Comparison of ENCODE assay signal across 29 cellular contexts in the genomic region with DNA sequence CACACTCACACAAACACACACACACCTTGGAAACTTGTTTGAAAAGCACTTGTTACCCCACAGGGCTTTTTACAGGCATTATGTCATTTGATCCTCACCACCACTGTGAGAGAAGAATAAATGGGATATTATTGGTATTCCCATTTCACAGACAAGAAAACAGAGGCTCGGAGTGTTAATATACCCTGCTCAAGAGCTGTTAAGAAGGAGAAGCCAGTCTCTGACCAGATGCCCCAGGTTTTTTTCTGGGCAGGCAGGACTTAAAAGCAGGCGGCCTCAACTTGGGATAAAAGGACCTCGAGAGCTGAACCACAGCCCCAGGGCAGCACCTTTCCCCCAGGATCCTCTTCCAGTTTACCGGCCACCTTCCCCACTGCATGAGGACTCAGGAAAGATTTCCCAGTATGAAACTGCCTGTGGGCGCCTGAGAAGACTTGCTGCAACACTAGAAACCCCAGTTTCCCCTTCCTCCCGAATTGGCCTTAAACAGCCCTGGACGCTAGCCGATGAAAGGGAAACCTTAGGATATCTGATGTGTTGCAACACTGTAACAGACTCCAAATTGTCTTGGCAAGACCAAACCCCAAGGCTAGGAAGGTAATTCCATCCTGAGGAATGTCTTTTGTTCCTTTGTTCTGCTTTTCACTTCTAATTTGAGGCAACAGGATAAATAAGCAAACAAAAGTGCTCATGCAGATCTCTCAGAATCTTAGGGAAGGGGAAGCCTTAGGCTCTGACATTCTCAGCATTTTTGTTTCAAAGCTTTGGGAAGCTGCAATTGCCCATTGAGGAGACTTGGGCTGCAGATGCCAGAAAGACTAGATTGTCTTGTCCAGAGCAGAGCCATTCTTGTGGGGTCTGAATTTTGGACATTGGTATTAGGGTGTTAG.
A peak's percentile ranks its signal among the peaks of the same experiment; 100 is the strongest.
DNase-seq lines count a peak whose midpoint lies in the region; ATAC-seq, FAIRE-seq and TF ChIP-seq lines count a peak whose summit lies in the region.
"Had no signal": no experiment of that assay in that cellular context is flagged by ENCODE, and none has a peak within 500 bp of the region (broad histone marks: within the 10 kb centered on the region; RNA-seq: fewer than 3 reads in every experiment).

No MANE protein-coding gene starts in this region.

- H3K9me3 ChIP-seq in H9 (ENCODE audit: control insufficient read depth, low read depth, low read length), result no peaks in the 10 kb centered on the region
- H3K9me3 ChIP-seq in K562 (replicated peaks; ENCODE audit: control insufficient read depth, insufficient read depth, low read depth, low read length), result no peaks in the 10 kb centered on the region
- H3K9me3 ChIP-seq in neuronal stem cell (replicated peaks in 1 of 2; ENCODE audit: control insufficient read depth in 2 of 2, insufficient read depth in 1 of 2, low read depth in 1 of 2, low read length in 2 of 2), result no peaks in the 10 kb centered on the region
- H3K9me3 ChIP-seq in tibial artery, result no peaks in the 10 kb centered on the region
- H3K9me3 ChIP-seq: body of pancreas, colonic mucosa, heart left ventricle, suprapubic skin, vagina had no signal

- WGBS in H9 (ENCODE audit: extremely low coverage, insufficient read length, low lambda C conversion rate), result no CpG with 5 or more reads among the region's 8 CpGs
- WGBS in K562 (ENCODE audit: insufficient coverage, low coverage, missing lambda C conversion rate), result 2% methylated on average over 8 of the region's 8 CpGs
- no CpG with 5 or more reads among the region's 8 CpGs for WGBS in neuronal stem cell (ENCODE audit: extremely low coverage in 2 of 2, insufficient read length in 2 of 2, insufficient replicate concordance in 1 of 2), 2 donors

- H3K14ac ChIP-seq in H9 (ENCODE audit: insufficient read depth, low read length), result no peak overlapping the region
- H3K14ac ChIP-seq in neuronal stem cell (ENCODE audit: low read length), result no peak overlapping the region

- peak; percentile 57 for DNase-seq in H9
- no peak for DNase-seq in K562 (ENCODE audit: extremely low read depth in 1 of 4, low spot score in 3 of 4)
- DNase-seq in fibroblast of the aortic adventitia (ENCODE audit: low read depth), result peak; percentile 45
- peak; percentile 62 for DNase-seq in neuronal stem cell (ENCODE audit: low spot score)
- no peak for DNase-seq in tibial artery
- no peak for DNase-seq in endothelial cell (ENCODE audit: low spot score)
- DNase-seq: activated B cell treated with CpG ODN at 0.5 μM for 24 hours; activated CD4-positive, alpha-beta T cell treated with anti-CD3 and anti-CD28 coated beads, Interleukin-2, amount 50 U/mL, for 4 hours; activated CD8-positive, alpha-beta memory T cell treated with anti-CD3 and anti-CD28 coated beads, Interleukin-2, amount 50 U/mL, for 48 hours; activated effector memory CD4-positive, alpha-beta T cell treated with Interleukin-2 at 50 U/mL for 16 hours; activated naive CD8-positive, alpha-beta T cell treated with anti-CD3 and anti-CD28 coated beads, Interleukin-2, amount 10 ng/mL, durations not matched to agents 7 days and 5 days; body of pancreas; colonic mucosa; DMS 273 treated with DMSO at 0.1 percent for 48 hours; GF-D8; heart left ventricle; MM.1S; NCI-H146; NCI-H69; OCI-M1; T-helper 9 cell had no signal

- FAIRE-seq in K562 (lab: Jason Lieb, UNC), result no peak
- FAIRE-seq: endometrium, islet of Langerhans had no signal

- H2BK15ac ChIP-seq in H9 (ENCODE audit: low read depth, low read length) (no peak overlapping the region), neuronal stem cell (ENCODE audit: low read length) (no peak overlapping the region)

- H3K9me1 ChIP-seq in K562 (ENCODE audit: control insufficient read depth, insufficient read depth, low read length), result no peaks in the 10 kb centered on the region

- H3K4me2 ChIP-seq in H9 (ENCODE audit: insufficient read depth, insufficient read length, low read length) (peak overlapping the region; percentile 8), K562 (ENCODE audit: insufficient read depth, low read length) (no peak overlapping the region), neuronal stem cell (ENCODE audit: insufficient read depth, low read length, poor library complexity, severe bottlenecking) (no peak overlapping the region)

- ATAC-seq in K562, result no peak
- ATAC-seq in stimulated activated memory B cell treated with anti-CD40 and anti-IgM and Interleukin-4, amounts not matched to agents 10 μg/mL and 1 μg/mL and 100 μg/mL, for 72 hours, result no peak
- no peak for ATAC-seq in HG02642 (IDR thresholded peaks at IDR 0.05; ENCODE audit: poor library complexity, unreplicated experiment)
- ATAC-seq: body of pancreas, heart left ventricle had no signal

- H3K27ac ChIP-seq in H9 (ENCODE audit: insufficient read length, low read depth, low read length) (peak overlapping the region; percentile 38), K562 (ENCODE audit: extremely low read depth, low read depth, low read length) (no peak overlapping the region), neuronal stem cell (replicated peaks; ENCODE audit: low read length) (peak overlapping the region; percentile 59), tibial artery (no peak overlapping the region)
- H3K27ac ChIP-seq: body of pancreas, colonic mucosa, heart left ventricle, suprapubic skin, vagina had no signal

- H3K27me3 ChIP-seq in H9 (ENCODE audit: insufficient read depth, low read length), result no peaks in the 10 kb centered on the region
- peaks cover 0 to 13% of the 10 kb centered on the region in 2 experiments; a peak in 2 of 5 replicates for H3K27me3 ChIP-seq in K562 (ENCODE audit: control insufficient read depth in 2 of 2, insufficient read depth in 2 of 2, low read length in 2 of 2)
- H3K27me3 ChIP-seq in neuronal stem cell (ENCODE audit: control insufficient read depth in 3 of 3, insufficient read depth in 3 of 3, low read depth in 1 of 3, low read length in 3 of 3), result no peaks in the 10 kb centered on the region
- peaks cover 0 to 6% of the 10 kb centered on the region in 2 donors for H3K27me3 ChIP-seq in tibial artery
- H3K27me3 ChIP-seq: body of pancreas, colonic mucosa, vagina had no signal

- no peak overlapping the region for H2BK20ac ChIP-seq in H9 (ENCODE audit: low read depth, low read length, poor library complexity, severe bottlenecking)

- peak overlapping the region; percentile 16 for H3K56ac ChIP-seq in H9 (ENCODE audit: insufficient read length, low read depth, low read length)

- no peak overlapping the region for H2AK5ac ChIP-seq in H9 (ENCODE audit: insufficient read length, low read length)
- H2AK5ac ChIP-seq in neuronal stem cell (ENCODE audit: low read depth, low read length), result no peak overlapping the region

- H3K23ac ChIP-seq in H9 (ENCODE audit: insufficient read length, low read depth, low read length) (no peak overlapping the region), neuronal stem cell (ENCODE audit: low read depth, low read length, poor library complexity) (no peak overlapping the region)

- no peaks in the 10 kb centered on the region; the same call in 1 of the 2 replicates for H3K79me2 ChIP-seq in H9 (ENCODE audit: insufficient read depth, low read length)
- no peaks in the 10 kb centered on the region for H3K79me2 ChIP-seq in K562 (ENCODE audit: control insufficient read depth, insufficient read depth, low read length)

- BruUV-seq in K562 (replicated peaks; lab: Mats Ljungman, UMichigan), result no TSS peak

- intact Hi-C loops in K562 (cut with micrococcal nuclease), result no loop called here
- intact Hi-C loops in tibial artery (cut with DNase I; ENCODE audit: low total_unique reads), result no loop called here

- H3K36me3 ChIP-seq in K562 (ENCODE audit: control insufficient read depth, insufficient read depth, low read length) (no peaks in the 10 kb centered on the region), neuronal stem cell (replicated peaks in 1 of 2; ENCODE audit: control insufficient read depth in 2 of 2, insufficient read depth in 2 of 2, low read length in 2 of 2) (no peaks in the 10 kb centered on the region), tibial artery (no peaks in the 10 kb centered on the region)
- H3K36me3 ChIP-seq: colonic mucosa, heart left ventricle, suprapubic skin, vagina had no signal

- in situ Hi-C loops in K562 (cut with MboI), result no loop called here

- no peak overlapping the region for H3K4me3 ChIP-seq in K562
- no peak overlapping the region for H3K4me3 ChIP-seq in fibroblast of the aortic adventitia (ENCODE audit: low read depth, low read length)
- H3K4me3 ChIP-seq in neuronal stem cell (ENCODE audit: low read length in 2 of 2), result no peak overlapping the region
- no peak overlapping the region for H3K4me3 ChIP-seq in tibial artery
- H3K4me3 ChIP-seq: body of pancreas, colonic mucosa, heart left ventricle, suprapubic skin, vagina had no signal

- no peak overlapping the region for H3T11ph ChIP-seq in H9 (ENCODE audit: low read length)

- peak overlapping the region; percentile 33 for H3K18ac ChIP-seq in H9 (ENCODE audit: insufficient read length, low read depth, low read length)
- no peak overlapping the region for H3K18ac ChIP-seq in neuronal stem cell (ENCODE audit: low read length)

- H2BK5ac ChIP-seq in H9 (ENCODE audit: insufficient read length, low read length), result no peak overlapping the region
- H2BK5ac ChIP-seq in neuronal stem cell (ENCODE audit: low read length), result no peak overlapping the region

- H3K4ac ChIP-seq in H9 (ENCODE audit: low read depth, low read length), result no peak overlapping the region; the same call in 1 of the 2 replicates
- no peak overlapping the region for H3K4ac ChIP-seq in neuronal stem cell (ENCODE audit: low read length)

- H2AFZ ChIP-seq in H9 (ENCODE audit: low read length) (no peak overlapping the region), K562 (ENCODE audit: low read depth, low read length) (no peak overlapping the region), neuronal stem cell (ENCODE audit: low read length) (no peak overlapping the region)

- H3K27me3 Mint-ChIP-seq in H9 (ENCODE audit: low read depth) (peaks cover 9% of the 10 kb centered on the region), endothelial cell (ENCODE audit: unreplicated experiment) (no peaks in the 10 kb centered on the region)
- no peaks in the 10 kb centered on the region for H3K27me3 Mint-ChIP-seq in stimulated activated memory B cell treated with anti-CD40 and anti-IgM and Interleukin-4, amounts not matched to agents 10 μg/mL and 1 μg/mL and 100 μg/mL, for 72 hours
- H3K27me3 Mint-ChIP-seq: activated B cell treated with CpG ODN at 0.5 μM for 24 hours had no signal

- peaks cover 2% of the 10 kb centered on the region for H3K23me2 ChIP-seq in H9 (ENCODE audit: insufficient read length, low read depth, low read length, poor library complexity, severe bottlenecking)

- CTCF ChIA-PET in K562 (lab: Yijun Ruan, JAX; ENCODE audit: low intra/inter-chr PET ratio), result no interaction called here

- TF ChIP-seq RAD21 in K562 (CRISPR knock-in tag; conservative IDR thresholded peaks at IDR 0.05 in 1 of 2, IDR thresholded peaks at IDR 0.05 in 1 of 2), result no peak

- no peak for TF ChIP-seq POLR2A in K562 (conservative IDR thresholded peaks at IDR 0.05)

- peak overlapping the region; percentile 66 to 94 (median 88) for H3K27ac Mint-ChIP-seq in H9
- no peak overlapping the region for H3K27ac Mint-ChIP-seq in endothelial cell (ENCODE audit: unreplicated experiment)
- H3K27ac Mint-ChIP-seq in stimulated activated memory B cell treated with anti-CD40 and anti-IgM and Interleukin-4, amounts not matched to agents 10 μg/mL and 1 μg/mL and 100 μg/mL, for 72 hours, result no peak overlapping the region
- H3K27ac Mint-ChIP-seq: activated B cell treated with CpG ODN at 0.5 μM for 24 hours; activated naive CD8-positive, alpha-beta T cell treated with anti-CD3 and anti-CD28 coated beads, Interleukin-2, amount 10 ng/mL, durations not matched to agents 7 days and 5 days; CD14-positive monocyte had no signal

- H3K4me3 Mint-ChIP-seq in H9, result peak overlapping the region in 1 of 2 experiments; percentile 22; a peak in 1 of 5 replicates
- H3K4me3 Mint-ChIP-seq in endothelial cell (ENCODE audit: unreplicated experiment), result no peak overlapping the region
- no peak overlapping the region for H3K4me3 Mint-ChIP-seq in stimulated activated memory B cell treated with anti-CD40 and anti-IgM and Interleukin-4, amounts not matched to agents 10 μg/mL and 1 μg/mL and 100 μg/mL, for 72 hours
- H3K4me3 Mint-ChIP-seq: activated B cell treated with CpG ODN at 0.5 μM for 24 hours; activated naive CD8-positive, alpha-beta T cell treated with anti-CD3 and anti-CD28 coated beads, Interleukin-2, amount 10 ng/mL, durations not matched to agents 7 days and 5 days; CD14-positive monocyte; neural crest cell had no signal

- no peak overlapping the region for H4K8ac ChIP-seq in H9 (replicated peaks; ENCODE audit: insufficient read length, low read depth, low read length)
- no peak overlapping the region for H4K8ac ChIP-seq in neuronal stem cell (ENCODE audit: low read depth, low read length)

- H3K4me1 Mint-ChIP-seq in H9 (peaks cover 24 to 27% of the 10 kb centered on the region in 2 experiments), endothelial cell (ENCODE audit: unreplicated experiment) (no peaks in the 10 kb centered on the region)
- no peaks in the 10 kb centered on the region for H3K4me1 Mint-ChIP-seq in stimulated activated memory B cell treated with anti-CD40 and anti-IgM and Interleukin-4, amounts not matched to agents 10 μg/mL and 1 μg/mL and 100 μg/mL, for 72 hours
- H3K4me1 Mint-ChIP-seq: activated B cell treated with CpG ODN at 0.5 μM for 24 hours; activated naive CD8-positive, alpha-beta T cell treated with anti-CD3 and anti-CD28 coated beads, Interleukin-2, amount 10 ng/mL, durations not matched to agents 7 days and 5 days; CD14-positive monocyte; neural crest cell had no signal

- POLR2A ChIA-PET in K562 (lab: Yijun Ruan, JAX), result no interaction called here

- no peaks in the 10 kb centered on the region for H4K20me1 ChIP-seq in H9 (ENCODE audit: control insufficient read depth, insufficient read depth, insufficient read length)
- no peaks in the 10 kb centered on the region; the same call in 1 of the 2 replicates for H4K20me1 ChIP-seq in K562 (replicated peaks; ENCODE audit: control insufficient read depth, insufficient read depth, low read length)

- H2BK120ac ChIP-seq in H9 (ENCODE audit: low read depth, low read length, poor library complexity, severe bottlenecking) (peak overlapping the region; percentile 69), neuronal stem cell (ENCODE audit: low read depth, low read length) (no peak overlapping the region)

- H4K91ac ChIP-seq in H9 (ENCODE audit: insufficient read length, low read depth, low read length) (peak overlapping the region; percentile 42), neuronal stem cell (ENCODE audit: low read depth, low read length, poor library complexity) (no peak overlapping the region)

- peaks cover 0 to 1% of the 10 kb centered on the region in 2 experiments; a peak in 1 of 5 replicates for H3K9me3 Mint-ChIP-seq in H9
- H3K9me3 Mint-ChIP-seq in endothelial cell (ENCODE audit: unreplicated experiment), result no peaks in the 10 kb centered on the region
- peaks cover 3% of the 10 kb centered on the region for H3K9me3 Mint-ChIP-seq in stimulated activated memory B cell treated with anti-CD40 and anti-IgM and Interleukin-4, amounts not matched to agents 10 μg/mL and 1 μg/mL and 100 μg/mL, for 72 hours
- H3K9me3 Mint-ChIP-seq: activated naive CD8-positive, alpha-beta T cell treated with anti-CD3 and anti-CD28 coated beads, Interleukin-2, amount 10 ng/mL, durations not matched to agents 7 days and 5 days had no signal

- H2BK12ac ChIP-seq in H9 (ENCODE audit: insufficient read length, low read depth, low read length) (no peak overlapping the region), neuronal stem cell (ENCODE audit: low read length) (no peak overlapping the region)

- TF ChIP-seq CTCF in H9 (conservative IDR thresholded peaks at IDR 0.05), result no peak
- TF ChIP-seq CTCF in K562 (IDR thresholded peaks at IDR 0.05 in 2 of 3, conservative IDR thresholded peaks at IDR 0.05 in 1 of 3; ENCODE audit: insufficient read depth in 2 of 3, low read depth in 1 of 3, low read length in 3 of 3), result no peak
- no peak for TF ChIP-seq CTCF in fibroblast of the aortic adventitia (IDR thresholded peaks at IDR 0.05; ENCODE audit: insufficient read depth, low read length)
- no peak for TF ChIP-seq CTCF in tibial artery (IDR thresholded peaks at IDR 0.05)
- no peak for TF ChIP-seq CTCF in endothelial cell (IDR thresholded peaks at IDR 0.05; ENCODE audit: unreplicated experiment)

- no peak overlapping the region for H4K5ac ChIP-seq in H9 (ENCODE audit: insufficient read length, low read depth, low read length)

- TF ChIP-seq EP300 in K562 (IDR thresholded peaks at IDR 0.05; ENCODE audit: low read length), result no peak

- H3K79me1 ChIP-seq in H9 (ENCODE audit: insufficient read depth, low read depth, low read length, poor library complexity, severe bottlenecking), result no peaks in the 10 kb centered on the region
- H3K79me1 ChIP-seq in neuronal stem cell (ENCODE audit: low read depth, low read length), result no peaks in the 10 kb centered on the region

- H3K9ac ChIP-seq in H9 (ENCODE audit: extremely low read depth, insufficient read length, low read length) (no peak overlapping the region), K562 (ENCODE audit: insufficient read depth in 1 of 2, low read depth in 2 of 2, low read length in 2 of 2) (no peak overlapping the region), neuronal stem cell (ENCODE audit: low read depth, low read length, poor library complexity) (no peak overlapping the region)

- H3K36me3 Mint-ChIP-seq in H9 (ENCODE audit: insufficient read depth in 1 of 3, low read depth in 3 of 3), result no peaks in the 10 kb centered on the region
- no peaks in the 10 kb centered on the region for H3K36me3 Mint-ChIP-seq in endothelial cell (ENCODE audit: low read depth, unreplicated experiment)
- H3K36me3 Mint-ChIP-seq in stimulated activated memory B cell treated with anti-CD40 and anti-IgM and Interleukin-4, amounts not matched to agents 10 μg/mL and 1 μg/mL and 100 μg/mL, for 72 hours, result no peaks in the 10 kb centered on the region
- H3K36me3 Mint-ChIP-seq: activated naive CD8-positive, alpha-beta T cell treated with anti-CD3 and anti-CD28 coated beads, Interleukin-2, amount 10 ng/mL, durations not matched to agents 7 days and 5 days; CD14-positive monocyte had no signal

- H3K4me1 ChIP-seq in H9 (ENCODE audit: insufficient read depth, low read length), result peaks cover 8% of the 10 kb centered on the region; the same call in 1 of the 2 replicates
- H3K4me1 ChIP-seq in K562 (replicated peaks in 1 of 2; ENCODE audit: control insufficient read depth in 2 of 2, insufficient read depth in 2 of 2, low read length in 2 of 2), result no peaks in the 10 kb centered on the region
- peaks cover 0 to 7% of the 10 kb centered on the region in 2 donors for H3K4me1 ChIP-seq in neuronal stem cell (ENCODE audit: control insufficient read depth in 2 of 2, insufficient read depth in 1 of 2, low read depth in 1 of 2, low read length in 2 of 2)
- H3K4me1 ChIP-seq in tibial artery, result no peaks in the 10 kb centered on the region
- H3K4me1 ChIP-seq: body of pancreas, colonic mucosa, heart left ventricle, suprapubic skin, vagina had no signal

Comparison
In these comparisons a context has a peak if more than half of its experiments do, and no peak if none do; other contexts are left out.
1. DNase-seq: peak in H9 (single experiment), fibroblast of the aortic adventitia (single experiment) and neuronal stem cell (single experiment); none in K562 (0 of 4), tibial artery (0 of 2) and endothelial cell (single experiment).
2. H3K27ac ChIP-seq: peak in H9 (single experiment) and neuronal stem cell (single experiment); none in K562 (single experiment) and tibial artery (0 of 2).
3. H3K27ac Mint-ChIP-seq: peak in H9 (3 of 3); none in endothelial cell (single experiment) and stimulated activated memory B cell treated with anti-CD40 and anti-IgM and Interleukin-4, amounts not matched to agents 10 μg/mL and 1 μg/mL and 100 μg/mL, for 72 hours (single experiment).